7 cellular contexts compared by ENCODE assay signal in the genomic region with DNA sequence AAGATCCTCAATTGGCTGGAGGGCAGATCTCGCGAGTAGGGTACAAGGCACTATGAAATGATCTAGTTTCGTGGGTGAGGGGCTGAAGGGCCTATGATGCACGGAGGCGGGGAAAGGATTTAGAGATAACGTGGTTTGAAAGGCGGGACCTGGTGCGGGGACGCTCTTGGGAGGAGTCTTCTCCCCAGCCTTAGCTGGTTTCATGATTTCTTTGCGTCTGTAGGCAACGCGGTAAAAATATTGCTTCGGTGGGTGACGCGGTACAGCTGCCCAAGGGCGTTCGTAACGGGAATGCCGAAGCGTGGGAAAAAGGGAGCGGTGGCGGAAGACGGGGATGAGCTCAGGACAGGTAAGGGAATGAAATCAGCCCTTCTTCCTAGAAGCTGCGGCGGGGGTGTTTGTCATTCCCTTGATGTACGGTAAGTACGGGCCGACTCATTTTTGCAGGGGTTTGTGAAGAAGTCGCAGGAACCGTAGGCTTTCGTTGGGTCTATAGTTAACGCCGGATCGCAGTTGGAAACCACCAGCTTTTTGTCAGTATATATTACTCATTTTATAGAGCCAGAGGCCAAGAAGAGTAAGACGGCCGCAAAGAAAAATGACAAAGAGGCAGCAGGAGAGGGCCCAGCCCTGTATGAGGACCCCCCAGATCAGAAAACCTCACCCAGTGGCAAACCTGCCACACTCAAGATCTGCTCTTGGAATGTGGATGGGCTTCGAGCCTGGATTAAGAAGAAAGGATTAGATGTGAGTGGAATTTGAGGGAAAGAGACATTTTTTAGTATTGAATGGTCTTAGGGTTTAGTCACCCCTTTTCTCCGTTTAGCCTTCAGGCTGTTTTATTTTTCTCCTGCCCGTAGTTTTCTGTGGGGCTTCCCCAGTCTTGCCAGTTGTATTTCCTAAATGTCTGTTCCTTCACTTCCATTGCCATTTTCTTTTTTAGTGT. TPM values are rescaled to one million over a fixed set of nuclear protein-coding genes. Genes with fewer than 3 reads are reported as not detected.
DNase-seq lines count a peak whose midpoint lies in the region; ATAC-seq and TF ChIP-seq lines count a peak whose summit lies in the region.

No MANE protein-coding gene starts in this region.

- H3K4me3 ChIP-seq in DND-41 (ENCODE audit: low read depth in 1 of 2, low read length in 2 of 2): peak overlapping the region; percentile 67 to 86
- peak overlapping the region; percentile 82 for H3K4me3 ChIP-seq in PC-3 (ENCODE audit: low read length)
- peak overlapping the region; percentile 80 for H3K4me3 ChIP-seq in effector memory CD4-positive, alpha-beta T cell (ENCODE audit: insufficient read depth, low read depth, low read length, poor library complexity, severe bottlenecking)
- H3K4me3 ChIP-seq in muscle layer of duodenum (ENCODE audit: low read depth in 1 of 2, low read length in 2 of 2): peak overlapping the region; percentile 92 to 98

- H3K4me1 ChIP-seq in DND-41 (ENCODE audit: insufficient read depth, low read length) (peaks cover 61% of the 10 kb centered on the region), PC-3 (ENCODE audit: insufficient read depth, low read length) (peaks cover 21% of the 10 kb centered on the region), muscle layer of duodenum (ENCODE audit: control insufficient read depth in 1 of 2, insufficient read depth in 2 of 2, low read length in 2 of 2) (peaks cover 20 to 53% of the 10 kb centered on the region in 2 donors)
- H3K4me1 ChIP-seq in effector memory CD4-positive, alpha-beta T cell (ENCODE audit: control insufficient read depth, insufficient read depth, low read length, poor library complexity, severe bottlenecking): peaks cover 12% of the 10 kb centered on the region

- H3K9ac ChIP-seq in DND-41 (ENCODE audit: low read depth, low read length): peak overlapping the region; percentile 84
- peak overlapping the region; percentile 87 for H3K9ac ChIP-seq in PC-3 (ENCODE audit: low read length)

- POLR2A ChIA-PET in PC-3 (lab: Charles Lee; ENCODE audit: unreplicated experiment): interaction anchor here (0.6 to 1.9 kb wide), 5 partner anchors 38 to 1070 kb away, joined by 3 to 18 read pairs (median 5); partner anchors contain the start of genes PARP2 and TEP1

- H2AFZ ChIP-seq in DND-41 (ENCODE audit: low read depth, low read length) (peak overlapping the region; percentile 95), PC-3 (ENCODE audit: low read length) (peak overlapping the region; percentile 80)

- H3K27me3 ChIP-seq in DND-41 (ENCODE audit: insufficient read depth, low read length, poor library complexity) (no peaks in the 10 kb centered on the region), PC-3 (ENCODE audit: low read length) (no peaks in the 10 kb centered on the region), muscle layer of duodenum (ENCODE audit: low read depth, low read length) (no peaks in the 10 kb centered on the region)
- no peaks in the 10 kb centered on the region for H3K27me3 ChIP-seq in effector memory CD4-positive, alpha-beta T cell (replicated peaks; ENCODE audit: control insufficient read depth, insufficient read depth, low read length, poor library complexity, severe bottlenecking)

- H3K4me2 ChIP-seq in DND-41 (ENCODE audit: insufficient read depth, low read length) (peak overlapping the region; percentile 88), PC-3 (ENCODE audit: low read length) (peak overlapping the region; percentile 96)

- H3F3A ChIP-seq in PC-3 (ENCODE audit: low read length, unreplicated experiment): no peaks in the 10 kb centered on the region

- H4K20me1 ChIP-seq in DND-41 (ENCODE audit: insufficient read depth, low read length) (peaks cover 23% of the 10 kb centered on the region), PC-3 (ENCODE audit: low read length) (0 out of 2 replicates have a peak, but pooled peaks cover 6% of the 10 kb centered on the region)

- TF ChIP-seq POLR2A in GM19193 (IDR thresholded peaks at IDR 0.05; ENCODE audit: extremely low read depth, insufficient read depth, insufficient read length): peak; percentile 47

- H3K9me3 ChIP-seq in DND-41 (ENCODE audit: insufficient read depth, low read length, severe bottlenecking) (no peaks in the 10 kb centered on the region), PC-3 (ENCODE audit: low read length) (no peaks in the 10 kb centered on the region), muscle layer of duodenum (ENCODE audit: control insufficient read depth in 1 of 2, low read length in 2 of 2) (no peaks in the 10 kb centered on the region)
- no peaks in the 10 kb centered on the region for H3K9me3 ChIP-seq in effector memory CD4-positive, alpha-beta T cell (ENCODE audit: control insufficient read depth, low read length)

- intact Hi-C loops in PC-3 (cut with micrococcal nuclease): loop anchor here (1.0 kb wide), 4 partner anchors 42 to 158 kb away; partner anchors contain the start of genes PARP2 and TEP1

- peaks cover 72% of the 10 kb centered on the region for H3K36me3 ChIP-seq in DND-41 (ENCODE audit: insufficient read depth, low read length)
- peaks cover 39% of the 10 kb centered on the region for H3K36me3 ChIP-seq in PC-3 (ENCODE audit: low read depth, low read length)
- H3K36me3 ChIP-seq in effector memory CD4-positive, alpha-beta T cell (ENCODE audit: control insufficient read depth, insufficient read depth, low read length): peaks cover 52% of the 10 kb centered on the region
- H3K36me3 ChIP-seq in muscle layer of duodenum (ENCODE audit: control insufficient read depth in 1 of 2, insufficient read depth in 2 of 2, low read length in 2 of 2): peaks cover 41 to 51% of the 10 kb centered on the region in 2 donors

- BruUV-seq in PC-3 (replicated peaks; lab: Mats Ljungman, UMichigan): TSS peak; percentile 84

- CTCF ChIA-PET in PC-3 (lab: Charles Lee): interaction anchor here (0.5 to 1.6 kb wide), 5 partner anchors 38 to 153 kb away, joined by 3 to 11 read pairs (median 4); partner anchors contain the start of genes PARP2 and TEP1

- ATAC-seq in DND-41 (ENCODE audit: insufficient read depth, low read depth): peak; percentile 67
- peak; percentile 35 for ATAC-seq in HG03196 (IDR thresholded peaks at IDR 0.05; ENCODE audit: unreplicated experiment)
- ATAC-seq in PC-3: peak; percentile 62

- H3K9me2 ChIP-seq in PC-3 (replicated peaks; ENCODE audit: low read length): no peaks in the 10 kb centered on the region

- H3K27ac ChIP-seq in DND-41 (ENCODE audit: low read length): peak overlapping the region; percentile 99
- H3K27ac ChIP-seq in PC-3 (ENCODE audit: low read length): peak overlapping the region; percentile 93
- peak overlapping the region; percentile 90 for H3K27ac ChIP-seq in effector memory CD4-positive, alpha-beta T cell (ENCODE audit: insufficient read depth, low read length, poor library complexity, severe bottlenecking)
- peak overlapping the region; percentile 98 for H3K27ac ChIP-seq in muscle layer of duodenum (ENCODE audit: low read length)

- H3K79me2 ChIP-seq in DND-41 (ENCODE audit: insufficient read depth, low read length) (peaks cover 82% of the 10 kb centered on the region), PC-3 (ENCODE audit: low read length) (peaks cover 71% of the 10 kb centered on the region)

- DNase-seq in DND-41 (no peak), PC-3 (peak; percentile 78), superior temporal gyrus (ENCODE audit: extremely low spot score) (no peak)
- DNase-seq in effector memory CD4-positive, alpha-beta T cell: no peak

- TF ChIP-seq CTCF in DND-41 (IDR thresholded peaks at IDR 0.05; ENCODE audit: borderline replicate concordance, extremely low read depth, low read length, poor library complexity, severe bottlenecking): no peak
- no peak for TF ChIP-seq CTCF in PC-3 (conservative IDR thresholded peaks at IDR 0.05; ENCODE audit: low read depth, low read length)

RNA-seq across cellular contexts. Expression of gene APEX1, which starts 0.6 kb away (rescaled TPM):
- 147 and 189 TPM in 2 replicates for total RNA-seq in PC-3 (2014; rRNA removed)

RNA-seq across cellular contexts. Expression of gene OSGEP, which starts 1.0 kb away (rescaled TPM):
- total RNA-seq in PC-3 (2014; rRNA removed): 57.7 and 64.1 TPM in 2 replicates

RNA-seq across cellular contexts. Expression of gene PIP4P1, which starts 5.6 kb away (rescaled TPM):
- total RNA-seq in PC-3 (2014; rRNA removed): 32.9 and 35.2 TPM in 2 replicates

RNA-seq across cellular contexts. Expression of gene PNP, which starts 13.6 kb away (rescaled TPM):
- 108 and 118 TPM in 2 replicates for total RNA-seq in PC-3 (2014; rRNA removed)

RNA-seq across cellular contexts. Expression of gene KLHL33, which starts 19.7 kb away (rescaled TPM):
- total RNA-seq in PC-3 (2014; rRNA removed): 0.17 TPM in 1 of 2 replicates, not detected in the other
